In genomic region chr14:51080622-51081021, GRCh38 we compare ENCODE assay signal across 30 cellular contexts.
"Had no signal": no experiment of that assay in that cellular context is flagged by ENCODE, and none has a peak within 500 bp of the region (broad histone marks: within the 10 kb centered on the region; RNA-seq: fewer than 3 reads in every experiment).

No MANE protein-coding gene starts in this region.

- H3K27ac ChIP-seq: adrenal gland, body of pancreas, coronary artery, esophagus muscularis mucosa, WERI-Rb-1 had no signal

- H3K36me3 ChIP-seq: adrenal gland, esophagus muscularis mucosa, WERI-Rb-1 had no signal

- ATAC-seq: activated CD4-positive, CD25-positive, alpha-beta regulatory T cell treated with anti-CD3 and anti-CD28 coated beads, Interleukin-2, amount 50 U/mL, for 24 hours; activated CD8-positive, alpha-beta memory T cell treated with anti-CD3 and anti-CD28 coated beads, Interleukin-2, amount 10 ng/mL, durations not matched to agents 7 days and 5 days; activated CD8-positive, alpha-beta T cell treated with anti-CD3 and anti-CD28 coated beads, Interleukin-2, amount 10 ng/mL, durations not matched to agents 7 days and 5 days; activated naive CD8-positive, alpha-beta T cell treated with anti-CD3 and anti-CD28 coated beads, Interleukin-2, amount 50 U/mL, for 24 hours; body of pancreas; effector memory CD8-positive, alpha-beta T cell; T-helper 17 cell had no signal

- DNase-seq: activated B cell treated with CpG ODN at 0.5 μM for 24 hours; activated CD4-positive, alpha-beta memory T cell treated with anti-CD3 and anti-CD28 coated beads for 36 hours; activated CD4-positive, alpha-beta T cell treated with anti-CD3 and anti-CD28 coated beads for 48 hours; activated CD4-positive, alpha-beta T cell treated with anti-CD3 and anti-CD28 coated beads, Interleukin-2, amount 50 U/mL, for 1 hour; activated CD8-positive, alpha-beta memory T cell treated with anti-CD3 and anti-CD28 coated beads, Interleukin-2, amount 10 ng/mL, durations not matched to agents 7 days and 5 days; activated CD8-positive, alpha-beta memory T cell treated with anti-CD3 and anti-CD28 coated beads, Interleukin-2, amount 50 U/mL, for 4 hours; activated CD8-positive, alpha-beta T cell treated with anti-CD3 and anti-CD28 coated beads, Interleukin-2, amount 10 ng/mL, durations not matched to agents 7 days and 5 days; activated effector memory CD4-positive, alpha-beta T cell treated with anti-CD3 and anti-CD28 coated beads, Interleukin-2, amount 50 U/mL, for 16 hours; activated naive CD4-positive, alpha-beta T cell treated with anti-CD3 and anti-CD28 coated beads for 36 hours; activated naive CD8-positive, alpha-beta T cell treated with anti-CD3 and anti-CD28 coated beads for 36 hours; activated naive CD8-positive, alpha-beta T cell treated with anti-CD3 and anti-CD28 coated beads, Interleukin-2, amount 50 U/mL, for 24 hours; activated T-cell treated with anti-CD3 and anti-CD28 coated beads, Interleukin-2, amount 50 U/mL, for 1 hour; activated T-cell treated with anti-CD3 and anti-CD28 coated beads, Interleukin-2, amount 50 U/mL, for 48 hours; adrenal gland; amygdala; aorta; body of pancreas; central memory CD4-positive, alpha-beta T cell; effector CD4-positive, alpha-beta T cell; effector memory CD8-positive, alpha-beta T cell; erythroblast; foreskin fibroblast; head of caudate nucleus; T-helper 1 cell; T-helper 17 cell; T1000; WERI-Rb-1 had no signal

- H3K27me3 ChIP-seq: adrenal gland, body of pancreas, esophagus muscularis mucosa had no signal

- H3K4me1 ChIP-seq: body of pancreas had no signal

- H3K9me3 ChIP-seq: adrenal gland, body of pancreas, esophagus muscularis mucosa had no signal

- H3K4me3 ChIP-seq: adrenal gland, body of pancreas, coronary artery, esophagus muscularis mucosa had no signal
